12 cellular contexts compared by ENCODE assay signal in the genomic region with DNA sequence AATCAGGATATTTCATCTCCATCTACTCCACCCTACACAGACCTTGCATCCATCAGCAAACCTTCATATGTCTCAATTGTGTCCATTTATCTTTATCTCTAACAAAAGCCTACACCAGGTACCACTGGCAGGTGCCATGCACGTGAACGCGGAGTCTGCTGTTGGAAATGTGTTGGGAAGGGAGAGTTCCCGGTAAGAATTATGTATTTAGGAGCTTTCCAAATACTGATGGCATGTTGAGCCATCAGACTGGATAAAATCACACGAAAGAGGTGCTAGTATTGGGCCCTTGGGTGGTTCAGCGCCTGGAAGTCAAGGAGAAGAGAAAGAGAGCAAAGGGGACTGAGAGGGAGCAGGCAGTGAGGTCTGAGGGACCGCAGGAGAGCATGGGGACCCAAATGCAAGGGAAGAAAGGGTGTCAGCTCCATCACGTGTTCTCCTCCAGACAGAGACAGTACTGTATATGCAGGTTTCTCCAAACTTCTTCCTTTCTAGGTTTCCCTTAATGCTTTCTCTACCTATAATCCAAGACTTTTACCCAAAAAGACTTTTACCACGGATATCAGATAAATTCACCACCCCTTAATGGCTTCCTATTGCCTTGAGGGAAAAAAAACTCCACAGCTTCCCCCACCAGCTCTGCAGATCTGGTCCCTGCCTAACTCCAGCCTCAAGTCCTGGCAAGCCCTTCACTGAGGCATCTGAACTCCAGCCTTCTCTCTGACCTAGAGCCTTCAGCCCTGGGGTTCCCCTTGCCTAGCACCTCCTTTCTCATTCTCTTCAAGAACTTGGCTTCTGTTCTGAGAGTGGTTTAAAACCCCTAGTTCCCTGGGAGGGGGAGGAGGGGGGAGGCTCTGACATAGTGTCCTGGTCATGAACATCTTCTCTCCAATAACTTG. TPM values are rescaled to one million over a fixed set of nuclear protein-coding genes. Genes with fewer than 3 reads are reported as not detected.
DNase-seq lines count a peak whose midpoint lies in the region; ATAC-seq and TF ChIP-seq lines count a peak whose summit lies in the region.
"Had no signal": no experiment of that assay in that cellular context is flagged by ENCODE, and none has a peak within 500 bp of the region (broad histone marks: within the 10 kb centered on the region; RNA-seq: fewer than 3 reads in every experiment).

No MANE protein-coding gene starts in this region.

- H3K9me1 ChIP-seq in IMR-90 (ENCODE audit: insufficient read depth, low read length), result no peaks in the 10 kb centered on the region

- no peaks in the 10 kb centered on the region for H4K20me1 ChIP-seq in IMR-90 (ENCODE audit: insufficient read depth, low read length)

- peak overlapping the region; percentile 56 to 90 (median 82) for H3K27ac Mint-ChIP-seq in CD4-positive, CD25-positive, alpha-beta regulatory T cell
- peak overlapping the region; percentile 87 for H3K27ac Mint-ChIP-seq in activated naive CD8-positive, alpha-beta T cell
- H3K27ac Mint-ChIP-seq in natural killer cell treated with Interleukin-12 subunit alpha and Interleukin-12 subunit beta and Interleukin-15 and Interleukin-18, amount 100 ng/mL, for 72 hours, result peak overlapping the region; percentile 24 to 66

- H2BK20ac ChIP-seq in IMR-90 (ENCODE audit: low read depth, low read length), result no peak overlapping the region; the same call in 1 of the 2 replicates

- no peak for TF ChIP-seq POLR2A in IMR-90 (IDR thresholded peaks at IDR 0.05; ENCODE audit: low read depth, low read length)

- no peak overlapping the region for H3K27ac ChIP-seq in CD4-positive, CD25-positive, alpha-beta regulatory T cell (ENCODE audit: insufficient read depth, low read length, poor library complexity, severe bottlenecking)
- H3K27ac ChIP-seq in IMR-90 (ENCODE audit: insufficient read depth, low read length), result no peak overlapping the region

- no peaks in the 10 kb centered on the region for H3K27me3 ChIP-seq in CD4-positive, CD25-positive, alpha-beta regulatory T cell (ENCODE audit: control insufficient read depth, insufficient read depth, low read length)
- no peaks in the 10 kb centered on the region for H3K27me3 ChIP-seq in IMR-90 (ENCODE audit: control insufficient read depth, insufficient read depth, low read length)
- H3K27me3 ChIP-seq: heart left ventricle, tibial nerve had no signal

- no peak overlapping the region for H3K4me2 ChIP-seq in IMR-90 (ENCODE audit: low read depth, low read length)

- H2BK5ac ChIP-seq in IMR-90 (ENCODE audit: low read depth, low read length, poor library complexity, severe bottlenecking), result no peak overlapping the region

- H3K56ac ChIP-seq in IMR-90 (ENCODE audit: extremely low read depth, insufficient read depth, low read length), result no peak overlapping the region

- peak overlapping the region; percentile 25; the same call in 1 of the 2 replicates for H2BK120ac ChIP-seq in IMR-90 (ENCODE audit: low read depth, low read length)

- H3K4me3 ChIP-seq in CD4-positive, CD25-positive, alpha-beta regulatory T cell (ENCODE audit: low read depth, low read length), result no peak overlapping the region
- no peak overlapping the region for H3K4me3 ChIP-seq in IMR-90 (ENCODE audit: insufficient read depth, low read depth, low read length)
- H3K4me3 ChIP-seq: heart left ventricle, tibial nerve had no signal

- H3K79me1 ChIP-seq in IMR-90 (ENCODE audit: low read depth in 1 of 2, low read length in 2 of 2), result no peaks in the 10 kb centered on the region

- DNase-seq in CD4-positive, CD25-positive, alpha-beta regulatory T cell, result peak in 1 of 3 donors; percentile 18
- DNase-seq in IMR-90, result no peak
- DNase-seq in natural killer cell treated with Interleukin-12 subunit alpha and Interleukin-12 subunit beta and Interleukin-15 and Interleukin-18, amount 100 ng/mL, for 72 hours (ENCODE audit: low spot score), result no peak
- DNase-seq: NCI-H2081, SIG-M5 had no signal

- H4K8ac ChIP-seq in IMR-90 (ENCODE audit: low read depth in 2 of 2, low read length in 2 of 2), result no peak overlapping the region

- ATAC-seq in CD4-positive, CD25-positive, alpha-beta regulatory T cell (ENCODE audit: low read depth in 2 of 2), result no peak
- ATAC-seq in IMR-90 (ENCODE audit: low read depth) (no peak), GM18519 (IDR thresholded peaks at IDR 0.05; ENCODE audit: low FRiP score, unreplicated experiment) (no peak), GM18498 (IDR thresholded peaks at IDR 0.05; ENCODE audit: unreplicated experiment) (no peak), HG02884 (IDR thresholded peaks at IDR 0.05; ENCODE audit: unreplicated experiment) (no peak), HG03108 (IDR thresholded peaks at IDR 0.05; ENCODE audit: unreplicated experiment) (no peak)
- ATAC-seq in natural killer cell treated with Interleukin-12 subunit alpha and Interleukin-12 subunit beta and Interleukin-15 and Interleukin-18, amount 100 ng/mL, for 72 hours, result no peak
- ATAC-seq: heart left ventricle had no signal

- H3K36me3 Mint-ChIP-seq in CD4-positive, CD25-positive, alpha-beta regulatory T cell, result peaks cover 8% of the 10 kb centered on the region
- peaks cover 10% of the 10 kb centered on the region for H3K36me3 Mint-ChIP-seq in activated naive CD8-positive, alpha-beta T cell
- no peaks in the 10 kb centered on the region for H3K36me3 Mint-ChIP-seq in natural killer cell treated with Interleukin-12 subunit alpha and Interleukin-12 subunit beta and Interleukin-15 and Interleukin-18, amount 100 ng/mL, for 72 hours

- H2AK5ac ChIP-seq in IMR-90 (ENCODE audit: low read depth, low read length), result peak overlapping the region; percentile 64; the same call in 1 of the 2 replicates

- CTCF ChIA-PET in IMR-90 (lab: Yijun Ruan, JAX), result no interaction called here

- peaks cover 0 to 2% (median 0%) of the 10 kb centered on the region in 7 donors for H3K9me3 Mint-ChIP-seq in CD4-positive, CD25-positive, alpha-beta regulatory T cell
- H3K9me3 Mint-ChIP-seq in activated naive CD8-positive, alpha-beta T cell (ENCODE audit: low read depth), result no peaks in the 10 kb centered on the region
- H3K9me3 Mint-ChIP-seq in natural killer cell treated with Interleukin-12 subunit alpha and Interleukin-12 subunit beta and Interleukin-15 and Interleukin-18, amount 100 ng/mL, for 72 hours, result no peaks in the 10 kb centered on the region

- peaks cover 27 to 62% (median 40%) of the 10 kb centered on the region in 4 donors for H3K4me1 Mint-ChIP-seq in CD4-positive, CD25-positive, alpha-beta regulatory T cell
- peaks cover 64% of the 10 kb centered on the region for H3K4me1 Mint-ChIP-seq in activated naive CD8-positive, alpha-beta T cell (ENCODE audit: low read depth)
- H3K4me1 Mint-ChIP-seq in natural killer cell treated with Interleukin-12 subunit alpha and Interleukin-12 subunit beta and Interleukin-15 and Interleukin-18, amount 100 ng/mL, for 72 hours (ENCODE audit: low read depth in 2 of 2), result peaks cover 34 to 51% of the 10 kb centered on the region in 2 donors

- H4K5ac ChIP-seq in IMR-90 (ENCODE audit: low read depth, low read length), result no peak overlapping the region

- 92% methylated on average over 6 of the region's 9 CpGs; no CpG with 5 or more reads in 1 of the 2 experiments for WGBS in IMR-90 (ENCODE audit: extremely low coverage in 2 of 2, insufficient read length in 1 of 2), 2 experiments

- H3K23ac ChIP-seq in IMR-90 (ENCODE audit: low read depth, low read length), result 0 out of 2 replicates have a peak overlapping the region, but pooled peaks have one; percentile 31

- H3K27me3 Mint-ChIP-seq in CD4-positive, CD25-positive, alpha-beta regulatory T cell, result no peaks in the 10 kb centered on the region
- no peaks in the 10 kb centered on the region for H3K27me3 Mint-ChIP-seq in activated naive CD8-positive, alpha-beta T cell
- no peaks in the 10 kb centered on the region for H3K27me3 Mint-ChIP-seq in natural killer cell treated with Interleukin-12 subunit alpha and Interleukin-12 subunit beta and Interleukin-15 and Interleukin-18, amount 100 ng/mL, for 72 hours

- H3K9ac ChIP-seq in IMR-90 (ENCODE audit: low read depth, low read length), result no peak overlapping the region

- TF ChIP-seq RAD21 in IMR-90 (IDR thresholded peaks at IDR 0.05; ENCODE audit: low read length), result no peak

- H2BK15ac ChIP-seq in IMR-90 (ENCODE audit: low read depth, low read length), result no peak overlapping the region

- H2AK9ac ChIP-seq in IMR-90 (replicated peaks; ENCODE audit: low read depth, low read length, poor library complexity), result peak overlapping the region; percentile 65

- peak overlapping the region; percentile 27 to 70 (median 36) for H3K4me3 Mint-ChIP-seq in CD4-positive, CD25-positive, alpha-beta regulatory T cell
- H3K4me3 Mint-ChIP-seq in activated naive CD8-positive, alpha-beta T cell, result peak overlapping the region; percentile 12
- H3K4me3 Mint-ChIP-seq in natural killer cell treated with Interleukin-12 subunit alpha and Interleukin-12 subunit beta and Interleukin-15 and Interleukin-18, amount 100 ng/mL, for 72 hours, result no peak overlapping the region

- POLR2A ChIA-PET in IMR-90 (lab: Charles Lee; ENCODE audit: unreplicated experiment), result no interaction called here

- peak overlapping the region; percentile 13 for H2AFZ ChIP-seq in IMR-90 (replicated peaks; ENCODE audit: low read length, poor library complexity)

- peaks cover 22% of the 10 kb centered on the region for H3K4me1 ChIP-seq in CD4-positive, CD25-positive, alpha-beta regulatory T cell (ENCODE audit: control insufficient read depth, insufficient read depth, low read length, poor library complexity, severe bottlenecking)
- H3K4me1 ChIP-seq in IMR-90 (ENCODE audit: control insufficient read depth, insufficient read depth, low read length), result peaks cover 5% of the 10 kb centered on the region

- no peaks in the 10 kb centered on the region for H3K9me3 ChIP-seq in CD4-positive, CD25-positive, alpha-beta regulatory T cell (ENCODE audit: control insufficient read depth in 2 of 2, low read length in 2 of 2)
- no peaks in the 10 kb centered on the region for H3K9me3 ChIP-seq in IMR-90 (ENCODE audit: control insufficient read depth, insufficient read depth, low read length)
- H3K9me3 ChIP-seq: heart left ventricle, tibial nerve had no signal

- BruUV-seq in IMR-90 (replicated peaks; lab: Mats Ljungman, UMichigan), result no TSS peak

- no peak overlapping the region for H3K14ac ChIP-seq in IMR-90 (replicated peaks; ENCODE audit: low read depth, low read length)

- dilution Hi-C loops in IMR-90 (cut with HindIII; ENCODE audit: low sequenced_read_pairs, unreplicated experiment), result no loop called here

- peak overlapping the region; percentile 57 for H3K18ac ChIP-seq in IMR-90 (ENCODE audit: low read depth, low read length)

- no peak overlapping the region for H4K91ac ChIP-seq in IMR-90 (ENCODE audit: insufficient read depth, low read depth, low read length)

- intact Hi-C loops in IMR-90 (cut with micrococcal nuclease), result loop anchor here (5.0 kb wide), 1 partner anchor 59 kb away; no protein-coding TSS in a partner anchor

- peak overlapping the region; percentile 40; the same call in 1 of the 2 replicates for H3K4ac ChIP-seq in IMR-90 (ENCODE audit: low read depth, low read length)

- in situ Hi-C loops in IMR-90 (cut with MboI; ENCODE audit: low sequenced_read_pairs), result no loop called here

- no peak for TF ChIP-seq CTCF in IMR-90 (conservative IDR thresholded peaks at IDR 0.05; ENCODE audit: low read depth, low read length)

- no peaks in the 10 kb centered on the region for H3K36me3 ChIP-seq in CD4-positive, CD25-positive, alpha-beta regulatory T cell (ENCODE audit: control insufficient read depth, insufficient read depth, low read length)
- no peaks in the 10 kb centered on the region for H3K36me3 ChIP-seq in IMR-90 (ENCODE audit: control insufficient read depth, insufficient read depth, low read length)
- H3K36me3 ChIP-seq: heart left ventricle, tibial nerve had no signal

RNA-seq across cellular contexts. Expression of a gene that starts 4.8 kb away (rescaled TPM):
- total RNA-seq in CD4-positive, CD25-positive, alpha-beta regulatory T cell, result 70.9 TPM
- polyA plus RNA-seq in CD4-positive, CD25-positive, alpha-beta regulatory T cell, result 10 to 100 TPM; 15.6 to 28.6 (median 17.5) TPM
- total RNA-seq in IMR-90 (2012; rRNA removed), result 25.8 and 27.8 TPM in 2 replicates
- polyA plus RNA-seq in IMR-90 (2012; rRNA removed), result 6.9 and 9.1 TPM in 2 replicates
- 2.4 and 4.1 TPM in 2 replicates for polyA plus RNA-seq in IMR-90 (2012; cell fraction: cytosol; rRNA removed)
- polyA plus RNA-seq in IMR-90 (2012; cell fraction: nucleus; rRNA removed; ENCODE audit: low replicate concordance), result 3.4 and 8.6 TPM in 2 replicates
- 10 to 100 TPM; 39.9 to 48.0 TPM for total RNA-seq in natural killer cell treated with Interleukin-12 subunit alpha and Interleukin-12 subunit beta and Interleukin-15 and Interleukin-18, amount 100 ng/mL, for 72 hours
